In the genomic region with DNA sequence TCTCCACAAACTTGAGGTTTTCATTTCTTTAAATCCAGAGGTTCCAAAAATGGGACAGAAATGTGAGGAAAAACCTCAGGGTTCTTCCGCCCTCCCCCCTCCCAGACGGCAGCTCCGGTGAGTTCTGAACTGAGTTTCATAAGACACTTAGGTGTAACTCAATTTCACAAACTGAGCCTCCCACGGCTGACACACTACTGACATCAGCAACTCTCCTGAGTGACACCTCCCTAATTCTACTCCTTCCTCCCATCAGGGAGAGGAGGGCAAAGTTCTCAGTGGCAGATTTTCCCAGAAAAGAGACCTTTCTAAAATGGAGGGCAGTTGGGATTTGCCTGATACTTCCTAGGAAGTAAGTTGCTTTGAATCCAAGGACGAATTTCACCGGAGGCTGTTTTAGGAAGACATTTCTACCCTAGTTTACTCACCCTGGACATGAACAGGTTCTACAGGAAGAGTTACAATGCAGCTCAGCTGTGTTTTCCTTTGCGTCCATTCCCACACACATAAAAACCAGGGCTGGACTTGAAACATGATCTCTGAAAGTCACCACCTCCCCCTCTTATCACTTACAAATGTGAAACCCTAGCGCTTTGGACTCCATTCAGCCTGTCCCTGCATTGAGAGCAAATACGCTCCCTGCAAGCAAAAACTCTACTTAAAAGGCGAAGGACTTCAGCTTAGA, we compare ENCODE assay signal across 1 cellular context.
TF ChIP-seq lines count a peak whose summit lies in the region.

No MANE protein-coding gene starts in this region.

TF ChIP-seq in HEK293, 187 proteins besides CTCF, POLR2A, EP300 and RAD21 (continued from another document and continues in another):
- no peak for TF ChIP-seq AEBP2 (tag by site-specific recombination; IDR thresholded peaks at IDR 0.05; ENCODE audit: borderline replicate concordance)
- TF ChIP-seq ZNF366 (tag by site-specific recombination; conservative IDR thresholded peaks at IDR 0.05): peak; percentile 70
- peak; percentile 44 for TF ChIP-seq ZNF335 (tag by site-specific recombination; conservative IDR thresholded peaks at IDR 0.05)
- no peak for TF ChIP-seq ZNF404 (tag by site-specific recombination; IDR thresholded peaks at IDR 0.05)
- TF ChIP-seq SALL2 (tag by site-specific recombination; IDR thresholded peaks at IDR 0.05; ENCODE audit: borderline replicate concordance): no peak
- TF ChIP-seq ZBTB17 (tag by site-specific recombination; IDR thresholded peaks at IDR 0.05): no peak
- peak; percentile 96 for TF ChIP-seq ZNF600 (tag by site-specific recombination; IDR thresholded peaks at IDR 0.05)
- TF ChIP-seq OSR2 (tag by site-specific recombination; IDR thresholded peaks at IDR 0.05): peak; percentile 22; the same call in 1 of the 2 replicates
- TF ChIP-seq GFI1B (tag by site-specific recombination; IDR thresholded peaks at IDR 0.05): no peak
- TF ChIP-seq, protein P1, sequence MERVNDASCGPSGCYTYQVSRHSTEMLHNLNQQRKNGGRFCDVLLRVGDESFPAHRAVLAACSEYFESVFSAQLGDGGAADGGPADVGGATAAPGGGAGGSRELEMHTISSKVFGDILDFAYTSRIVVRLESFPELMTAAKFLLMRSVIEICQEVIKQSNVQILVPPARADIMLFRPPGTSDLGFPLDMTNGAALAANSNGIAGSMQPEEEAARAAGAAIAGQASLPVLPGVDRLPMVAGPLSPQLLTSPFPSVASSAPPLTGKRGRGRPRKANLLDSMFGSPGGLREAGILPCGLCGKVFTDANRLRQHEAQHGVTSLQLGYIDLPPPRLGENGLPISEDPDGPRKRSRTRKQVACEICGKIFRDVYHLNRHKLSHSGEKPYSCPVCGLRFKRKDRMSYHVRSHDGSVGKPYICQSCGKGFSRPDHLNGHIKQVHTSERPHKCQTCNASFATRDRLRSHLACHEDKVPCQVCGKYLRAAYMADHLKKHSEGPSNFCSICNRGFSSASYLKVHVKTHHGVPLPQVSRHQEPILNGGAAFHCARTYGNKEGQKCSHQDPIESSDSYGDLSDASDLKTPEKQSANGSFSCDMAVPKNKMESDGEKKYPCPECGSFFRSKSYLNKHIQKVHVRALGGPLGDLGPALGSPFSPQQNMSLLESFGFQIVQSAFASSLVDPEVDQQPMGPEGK (tag by site-specific recombination; IDR thresholded peaks at IDR 0.05): peak; percentile 50; the same call in 1 of the 2 replicates
- TF ChIP-seq ZNF362 (tag by site-specific recombination; IDR thresholded peaks at IDR 0.05): no peak
- no peak for TF ChIP-seq ZNF677 (tag by site-specific recombination; IDR thresholded peaks at IDR 0.05)
- TF ChIP-seq, protein P2, sequence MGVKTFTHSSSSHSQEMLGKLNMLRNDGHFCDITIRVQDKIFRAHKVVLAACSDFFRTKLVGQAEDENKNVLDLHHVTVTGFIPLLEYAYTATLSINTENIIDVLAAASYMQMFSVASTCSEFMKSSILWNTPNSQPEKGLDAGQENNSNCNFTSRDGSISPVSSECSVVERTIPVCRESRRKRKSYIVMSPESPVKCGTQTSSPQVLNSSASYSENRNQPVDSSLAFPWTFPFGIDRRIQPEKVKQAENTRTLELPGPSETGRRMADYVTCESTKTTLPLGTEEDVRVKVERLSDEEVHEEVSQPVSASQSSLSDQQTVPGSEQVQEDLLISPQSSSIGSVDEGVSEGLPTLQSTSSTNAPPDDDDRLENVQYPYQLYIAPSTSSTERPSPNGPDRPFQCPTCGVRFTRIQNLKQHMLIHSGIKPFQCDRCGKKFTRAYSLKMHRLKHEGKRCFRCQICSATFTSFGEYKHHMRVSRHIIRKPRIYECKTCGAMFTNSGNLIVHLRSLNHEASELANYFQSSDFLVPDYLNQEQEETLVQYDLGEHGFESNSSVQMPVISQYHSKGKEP (tag by site-specific recombination; IDR thresholded peaks at IDR 0.05): no peak
- TF ChIP-seq, protein P3, sequence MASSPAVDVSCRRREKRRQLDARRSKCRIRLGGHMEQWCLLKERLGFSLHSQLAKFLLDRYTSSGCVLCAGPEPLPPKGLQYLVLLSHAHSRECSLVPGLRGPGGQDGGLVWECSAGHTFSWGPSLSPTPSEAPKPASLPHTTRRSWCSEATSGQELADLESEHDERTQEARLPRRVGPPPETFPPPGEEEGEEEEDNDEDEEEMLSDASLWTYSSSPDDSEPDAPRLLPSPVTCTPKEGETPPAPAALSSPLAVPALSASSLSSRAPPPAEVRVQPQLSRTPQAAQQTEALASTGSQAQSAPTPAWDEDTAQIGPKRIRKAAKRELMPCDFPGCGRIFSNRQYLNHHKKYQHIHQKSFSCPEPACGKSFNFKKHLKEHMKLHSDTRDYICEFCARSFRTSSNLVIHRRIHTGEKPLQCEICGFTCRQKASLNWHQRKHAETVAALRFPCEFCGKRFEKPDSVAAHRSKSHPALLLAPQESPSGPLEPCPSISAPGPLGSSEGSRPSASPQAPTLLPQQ (tag by site-specific recombination; IDR thresholded peaks at IDR 0.05): 0 out of 2 replicates have a peak, but pooled peaks have one; percentile 37
- TF ChIP-seq ZNF341 (tag by site-specific recombination; IDR thresholded peaks at IDR 0.05; ENCODE audit: low read depth): peak; percentile 60
- peak; percentile 49; the same call in 1 of the 2 replicates for TF ChIP-seq ZNF561 (tag by site-specific recombination; IDR thresholded peaks at IDR 0.05; ENCODE audit: borderline replicate concordance)
- TF ChIP-seq, protein P4, sequence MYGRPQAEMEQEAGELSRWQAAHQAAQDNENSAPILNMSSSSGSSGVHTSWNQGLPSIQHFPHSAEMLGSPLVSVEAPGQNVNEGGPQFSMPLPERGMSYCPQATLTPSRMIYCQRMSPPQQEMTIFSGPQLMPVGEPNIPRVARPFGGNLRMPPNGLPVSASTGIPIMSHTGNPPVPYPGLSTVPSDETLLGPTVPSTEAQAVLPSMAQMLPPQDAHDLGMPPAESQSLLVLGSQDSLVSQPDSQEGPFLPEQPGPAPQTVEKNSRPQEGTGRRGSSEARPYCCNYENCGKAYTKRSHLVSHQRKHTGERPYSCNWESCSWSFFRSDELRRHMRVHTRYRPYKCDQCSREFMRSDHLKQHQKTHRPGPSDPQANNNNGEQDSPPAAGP (tag by site-specific recombination; IDR thresholded peaks at IDR 0.05): no peak
- no peak for TF ChIP-seq ZNF596 (tag by site-specific recombination; IDR thresholded peaks at IDR 0.05)
- peak; percentile 92 for TF ChIP-seq WT1 (tag by site-specific recombination; IDR thresholded peaks at IDR 0.05)
- TF ChIP-seq ZNF133 (tag by site-specific recombination; IDR thresholded peaks at IDR 0.05): no peak
- no peak for TF ChIP-seq ZNF26 (tag by site-specific recombination; IDR thresholded peaks at IDR 0.05)
- TF ChIP-seq SETDB1 (IDR thresholded peaks at IDR 0.05; ENCODE audit: insufficient read length, low read length): no peak
- TF ChIP-seq ZNF202 (tag by site-specific recombination; IDR thresholded peaks at IDR 0.05; ENCODE audit: borderline replicate concordance): no peak
- no peak for TF ChIP-seq ZSCAN4 (tag by site-specific recombination; IDR thresholded peaks at IDR 0.05)
- TF ChIP-seq, protein P5, sequence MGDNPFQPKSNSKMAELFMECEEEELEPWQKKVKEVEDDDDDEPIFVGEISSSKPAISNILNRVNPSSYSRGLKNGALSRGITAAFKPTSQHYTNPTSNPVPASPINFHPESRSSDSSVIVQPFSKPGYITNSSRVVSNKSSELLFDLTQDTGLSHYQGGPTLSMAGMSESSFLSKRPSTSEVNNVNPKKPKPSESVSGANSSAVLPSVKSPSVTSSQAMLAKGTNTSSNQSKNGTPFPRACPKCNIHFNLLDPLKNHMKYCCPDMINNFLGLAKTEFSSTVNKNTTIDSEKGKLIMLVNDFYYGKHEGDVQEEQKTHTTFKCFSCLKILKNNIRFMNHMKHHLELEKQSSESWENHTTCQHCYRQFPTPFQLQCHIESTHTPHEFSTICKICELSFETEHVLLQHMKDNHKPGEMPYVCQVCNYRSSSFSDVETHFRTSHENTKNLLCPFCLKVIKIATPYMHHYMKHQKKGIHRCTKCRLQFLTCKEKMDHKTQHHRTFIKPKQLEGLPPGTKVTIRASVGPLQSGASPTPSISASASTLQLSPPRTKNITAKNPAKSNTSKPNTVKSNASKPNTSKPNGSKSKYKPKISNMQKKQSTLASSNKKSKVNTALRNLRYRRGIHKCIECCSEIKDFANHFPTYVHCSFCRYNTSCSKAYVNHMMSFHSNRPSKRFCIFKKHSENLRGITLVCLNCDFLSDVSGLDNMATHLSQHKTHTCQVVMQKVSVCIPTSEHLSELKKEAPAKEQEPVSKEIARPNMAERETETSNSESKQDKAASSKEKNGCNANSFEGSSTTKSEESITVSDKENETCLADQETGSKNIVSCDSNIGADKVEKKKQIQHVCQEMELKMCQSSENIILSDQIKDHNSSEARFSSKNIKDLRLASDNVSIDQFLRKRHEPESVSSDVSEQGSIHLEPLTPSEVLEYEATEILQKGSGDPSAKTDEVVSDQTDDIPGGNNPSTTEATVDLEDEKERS (tag by site-specific recombination; IDR thresholded peaks at IDR 0.05): no peak
- no peak for TF ChIP-seq ZNF148 (tag by site-specific recombination; IDR thresholded peaks at IDR 0.05; ENCODE audit: borderline replicate concordance)
- TF ChIP-seq ZNF658 (tag by site-specific recombination; IDR thresholded peaks at IDR 0.05): no peak
- peak; percentile 22; the same call in 1 of the 2 replicates for TF ChIP-seq PRDM6 (tag by site-specific recombination; IDR thresholded peaks at IDR 0.05)
